8 cellular contexts compared by ENCODE assay signal in genomic region chr5:138465288-138466057, GRCh38. TPM values are rescaled to one million over a fixed set of nuclear protein-coding genes. Genes with fewer than 3 reads are reported as not detected.
DNase-seq lines count a peak whose midpoint lies in the region; ATAC-seq and TF ChIP-seq lines count a peak whose summit lies in the region.

EGR1 (plus strand) TSS chr5:138465479; CDS start chr5:138465762, 283 bp downstream.

- H3K27ac ChIP-seq in ascending aorta (peak within 1 kb of the TSS; percentile 98 to 99), hepatocyte (peak within 1 kb of the TSS; percentile 98), rectal smooth muscle tissue (ENCODE audit: low read depth, low read length) (peak within 1 kb of the TSS; percentile 98), aorta (ENCODE audit: low read depth in 1 of 2, low read length in 2 of 2) (peak within 1 kb of the TSS; percentile 7 to 93)

- peak within 1 kb of the TSS; percentile 89 for H3K4me2 ChIP-seq in hepatocyte

- TF ChIP-seq CTCF in ascending aorta (IDR thresholded peaks at IDR 0.05) (peak; percentile 11 to 19 (median 11)), hepatocyte (IDR thresholded peaks at IDR 0.05; ENCODE audit: poor library complexity) (no peak)

- H3K4me3 ChIP-seq in ascending aorta (peak within 1 kb of the TSS; percentile 65 to 91), hepatocyte (peak within 1 kb of the TSS; percentile 79), rectal smooth muscle tissue (ENCODE audit: low read length) (peak within 1 kb of the TSS; percentile 93), aorta (ENCODE audit: low read length in 2 of 2) (peak within 1 kb of the TSS; percentile 60)

- DNase-seq in NCI-H1694 treated with DMSO at 0.1 percent for 48 hours (lab: John Stamatoyannopoulos, UW) (peak; percentile 85), T-helper 22 cell (ENCODE audit: low read depth) (peak; percentile 90), ascending aorta (ENCODE audit: low spot score in 2 of 2) (peak; percentile 91 to 98), hepatocyte (ENCODE audit: low spot score) (peak; percentile 96), aorta (peak; percentile 97)

- H2AFZ ChIP-seq in hepatocyte, result no peak within 1 kb of the TSS

- intact Hi-C loops in ascending aorta (cut with DNase I), result loop anchor here (1.0 to 10.0 kb wide), 2 partner anchors 78 to 109 kb away; partner anchors contain the start of genes ETF1 and HSPA9
- intact Hi-C loops in aorta (cut with DNase I), result loop anchor here (2.0 to 10.0 kb wide), 2 partner anchors 27 to 289 kb away; partner anchors contain the start of gene CTNNA1 (in 1 of the 2)

- H3K9me2 ChIP-seq in hepatocyte (replicated peaks; ENCODE audit: insufficient read depth), result no peaks in the 10 kb centered on the region

- peaks cover 25% of the 10 kb centered on the region for H4K20me1 ChIP-seq in hepatocyte (ENCODE audit: insufficient read depth, poor library complexity, severe bottlenecking)

- WGBS in hepatocyte (ENCODE audit: low lambda C conversion rate, missing lambda C conversion rate), result 2% methylated on average over 58 of the region's 76 CpGs
- 1% methylated on average over 63 to 76 of the region's 76 CpGs for WGBS in aorta, 2 donors

- H3K36me3 ChIP-seq in ascending aorta, result peaks cover 9 to 23% of the 10 kb centered on the region in 2 donors
- H3K36me3 ChIP-seq in hepatocyte (replicated peaks; ENCODE audit: insufficient read depth, low read depth), result no peaks in the 10 kb centered on the region
- peaks cover 7% of the 10 kb centered on the region for H3K36me3 ChIP-seq in rectal smooth muscle tissue (ENCODE audit: control insufficient read depth, insufficient read depth, low read length)
- H3K36me3 ChIP-seq in aorta (ENCODE audit: control insufficient read depth in 1 of 2, insufficient read depth in 2 of 2, low read length in 1 of 2), result no peaks in the 10 kb centered on the region

- no peaks in the 10 kb centered on the region for H3K79me2 ChIP-seq in hepatocyte

- peak within 1 kb of the TSS; percentile 67 for H3K9ac ChIP-seq in rectal smooth muscle tissue (ENCODE audit: low read length)

- H3K4me1 ChIP-seq in ascending aorta (peaks cover 9 to 24% of the 10 kb centered on the region in 2 donors), hepatocyte (ENCODE audit: insufficient read depth) (peaks cover 6% of the 10 kb centered on the region), rectal smooth muscle tissue (ENCODE audit: control insufficient read depth, insufficient read depth, low read length) (peaks cover 7% of the 10 kb centered on the region), aorta (ENCODE audit: control insufficient read depth in 1 of 2, insufficient read depth in 2 of 2, low read length in 2 of 2) (no peaks in the 10 kb centered on the region)

- ATAC-seq in GM18508 (IDR thresholded peaks at IDR 0.05; ENCODE audit: insufficient read depth, unreplicated experiment), result peak; percentile 23
- peak; percentile 50 for ATAC-seq in HG02943 (IDR thresholded peaks at IDR 0.05; ENCODE audit: low read depth, unreplicated experiment)
- peak; percentile 77 for ATAC-seq in aorta (ENCODE audit: low FRiP score)

- H3K9me3 ChIP-seq in ascending aorta (no peaks in the 10 kb centered on the region), hepatocyte (ENCODE audit: low read depth) (no peaks in the 10 kb centered on the region), aorta (ENCODE audit: control insufficient read depth, low read length) (no peaks in the 10 kb centered on the region)

- H3K27me3 ChIP-seq in ascending aorta, result no peaks in the 10 kb centered on the region
- no peaks in the 10 kb centered on the region for H3K27me3 ChIP-seq in hepatocyte
- no peaks in the 10 kb centered on the region for H3K27me3 ChIP-seq in rectal smooth muscle tissue (ENCODE audit: control insufficient read depth, insufficient read depth, low read length)
- peaks cover 0 to 2% of the 10 kb centered on the region in 2 donors for H3K27me3 ChIP-seq in aorta (ENCODE audit: control insufficient read depth in 1 of 2, insufficient read depth in 2 of 2, low read length in 1 of 2)

RNA-seq across cellular contexts. Expression of gene EGR1, which starts in this region (rescaled TPM):
- total RNA-seq in ascending aorta (419 TPM), hepatocyte (64.2 and 95.4 TPM in 2 replicates), aorta (100 to 1,000 TPM; 158 to 669 TPM)
- polyA plus RNA-seq in hepatocyte (336 and 434 TPM in 2 replicates), aorta (100 to 1,000 TPM in 1 of 2 donors, 10 to 100 TPM in 1; 61.5 to 300 TPM)

Comparison
In these comparisons a context has a peak if more than half of its experiments do, and no peak if none do; other contexts are left out.
1. Peak in every context shown above with its lines: DNase-seq, ATAC-seq, H3K4me3 ChIP-seq and H3K27ac ChIP-seq.
2. ATAC-seq: peak in every context shown above with its lines; median percentile 77 in aorta; 50 in HG02943; 23 in GM18508.